18 cellular contexts compared by ENCODE assay signal in the genomic region with DNA sequence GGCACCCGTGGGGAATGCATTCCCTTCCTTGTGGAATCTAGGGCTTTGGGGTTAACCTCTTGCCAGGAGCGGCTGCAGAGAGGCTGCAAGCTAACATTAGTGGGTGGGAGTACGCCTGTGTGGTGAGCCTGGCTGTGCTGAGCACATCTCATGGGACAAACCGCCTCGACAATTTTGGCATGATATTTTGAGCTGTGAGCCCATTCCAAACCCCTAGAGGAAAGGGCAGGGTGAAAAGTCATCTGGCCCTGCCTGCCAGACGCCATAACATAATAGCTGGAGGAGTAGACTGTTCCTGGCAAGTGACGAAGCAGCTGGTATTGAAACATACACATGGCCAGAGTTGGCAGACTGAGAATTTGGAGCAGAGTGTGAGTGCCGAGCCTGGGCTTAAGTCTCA.
DNase-seq lines count a peak whose midpoint lies in the region; ATAC-seq and TF ChIP-seq lines count a peak whose summit lies in the region.
"Had no signal": no experiment of that assay in that cellular context is flagged by ENCODE, and none has a peak within 500 bp of the region (broad histone marks: within the 10 kb centered on the region; RNA-seq: fewer than 3 reads in every experiment).

No MANE protein-coding gene starts in this region.

- ATAC-seq in psoas muscle (peak; percentile 77 to 86 (median 82)), HG03135 (IDR thresholded peaks at IDR 0.05; ENCODE audit: unreplicated experiment) (no peak)
- ATAC-seq: effector memory CD8-positive, alpha-beta T cell; stimulated activated effector memory CD8-positive, alpha-beta T cell treated with anti-CD3 and anti-CD28 coated beads, Interleukin-12 subunit alpha, Interleukin-12 subunit beta, amount 100 ng/mL, for 72 hours had no signal

- H3K9me3 ChIP-seq in BE2C (no peaks in the 10 kb centered on the region), psoas muscle (no peaks in the 10 kb centered on the region)
- H3K9me3 ChIP-seq: upper lobe of left lung had no signal

- TF ChIP-seq CTCF in BE2C (IDR thresholded peaks at IDR 0.05; ENCODE audit: low read depth, low read length) (no peak), psoas muscle (IDR thresholded peaks at IDR 0.05) (no peak)

- intact Hi-C loops in psoas muscle (cut with DNase I), result loop anchor here in 1 of 2 donors (2.0 kb wide), 1 partner anchor 14 kb away; no protein-coding TSS in a partner anchor

- H3K4me3 ChIP-seq in BE2C (ENCODE audit: low read depth, low read length) (no peak overlapping the region; the same call in 1 of the 2 replicates), psoas muscle (no peak overlapping the region)
- H3K4me3 ChIP-seq: upper lobe of left lung had no signal

- H3K27me3 ChIP-seq in BE2C (no peaks in the 10 kb centered on the region), psoas muscle (ENCODE audit: insufficient read depth in 3 of 3, low read length in 2 of 3) (no peaks in the 10 kb centered on the region)
- H3K27me3 ChIP-seq: upper lobe of left lung had no signal

- no peaks in the 10 kb centered on the region for H3K36me3 ChIP-seq in BE2C
- peaks cover 0 to 43% of the 10 kb centered on the region in 2 donors for H3K36me3 ChIP-seq in psoas muscle (ENCODE audit: insufficient read depth in 1 of 2, low read depth in 1 of 2)
- H3K36me3 ChIP-seq: upper lobe of left lung had no signal

- peak; percentile 55 for DNase-seq in BE2C
- DNase-seq in NCI-H446 treated with DMSO at 0.1 percent for 48 hours (lab: John Stamatoyannopoulos, UW), result peak; percentile 74
- DNase-seq in fibroblast of the conjunctiva (ENCODE audit: low read depth), result peak; percentile 63
- peak in 1 of 2 donors; percentile 79 for DNase-seq in psoas muscle
- no peak for DNase-seq in cortex of kidney (lab: John Stamatoyannopoulos, UW)
- DNase-seq in effector CD8-positive, alpha-beta T cell (lab: John Stamatoyannopoulos, UW), result no peak
- DNase-seq in NCI-H146 (lab: John Stamatoyannopoulos, UW), result no peak
- DNase-seq: activated gamma-delta T cell treated with Interleukin-2 at 50 U/mL for 16 hours; CD4-positive, alpha-beta T cell; DMS79; effector memory CD8-positive, alpha-beta T cell; foreskin melanocyte; Kasumi-1; NCI-H345; SHP77; upper lobe of left lung had no signal

- WGBS in psoas muscle, 3 donors, result 8 to 17% (median 14%) methylated on average over 8 of the region's 8 CpGs

- H3K27ac ChIP-seq in psoas muscle, result peak overlapping the region; percentile 47
- H3K27ac ChIP-seq: upper lobe of left lung had no signal

- H3K4me1 ChIP-seq in BE2C (peaks cover 4% of the 10 kb centered on the region; the same call in 1 of the 2 replicates), psoas muscle (peaks cover 28% of the 10 kb centered on the region)

Comparison
In these comparisons a context has a peak if more than half of its experiments do, and no peak if none do; other contexts are left out.
1. DNase-seq: peak in BE2C (single experiment), NCI-H446 treated with DMSO at 0.1 percent for 48 hours (single experiment) and fibroblast of the conjunctiva (single experiment); none in cortex of kidney (single experiment), effector CD8-positive, alpha-beta T cell (single experiment) and NCI-H146 (single experiment).